7 cellular contexts compared by ENCODE assay signal in genomic region chr1:182316454-182316853, GRCh38.
DNase-seq lines count a peak whose midpoint lies in the region; ATAC-seq, FAIRE-seq and TF ChIP-seq lines count a peak whose summit lies in the region.
"Not testable (repeated sequence)": the region's sequence is repeated elsewhere in the genome, so short reads cannot be mapped to it uniquely, and the experiment has no call there.

No MANE protein-coding gene starts in this region.

- not testable (repeated sequence) for FAIRE-seq in K562 (lab: Jason Lieb, UNC); HepG2 (lab: Jason Lieb, UNC)

- DNase-seq in K562 (ENCODE audit: extremely low read depth in 1 of 4, low spot score in 3 of 4); HepG2 (ENCODE audit: low spot score); stomach: not testable (repeated sequence)
- DNase-seq in breast epithelium (ENCODE audit: low spot score in 2 of 2) = peak in 1 of 2 donors; percentile 41

- intact Hi-C loops in K562 (cut with micrococcal nuclease); breast epithelium (cut with DNase I; ENCODE audit: low total_unique reads); HepG2 (cut with micrococcal nuclease; ENCODE audit: unreplicated experiment); stomach (cut with DNase I; ENCODE audit: low total_unique reads): not testable (repeated sequence)

- H3K9ac ChIP-seq in K562 (ENCODE audit: insufficient read depth in 1 of 2, low read depth in 2 of 2, low read length in 2 of 2); HepG2 (ENCODE audit: insufficient read depth, low read depth, low read length): not testable (repeated sequence)

- not testable (repeated sequence) for H3K9me1 ChIP-seq in K562 (ENCODE audit: control insufficient read depth, insufficient read depth, low read length)

- H3K9me3 ChIP-seq in HEK293 (ENCODE audit: control insufficient read depth, insufficient read depth, low read depth, low read length); K562 (replicated peaks; ENCODE audit: control insufficient read depth, insufficient read depth, low read depth, low read length); breast epithelium; HepG2 (ENCODE audit: low read length); neutrophil; stomach: not testable (repeated sequence)

- not testable (repeated sequence) for ATAC-seq in K562, HepG2

- H3K36me3 ChIP-seq in HEK293 (ENCODE audit: control insufficient read depth in 2 of 2, insufficient read depth in 1 of 2, low read length in 2 of 2); K562 (ENCODE audit: control insufficient read depth, insufficient read depth, low read length); breast epithelium; HepG2 (replicated peaks in 1 of 2; ENCODE audit: control insufficient read depth in 1 of 2, insufficient read depth in 2 of 2, low read length in 2 of 2); neutrophil; stomach: not testable (repeated sequence)

- POLR2A ChIA-PET in HEK293 (lab: Yijun Ruan, JAX); K562 (lab: Yijun Ruan, JAX); HepG2 (lab: Yijun Ruan, JAX): not testable (repeated sequence)

- H3K27me3 ChIP-seq in K562 (ENCODE audit: control insufficient read depth in 2 of 2, insufficient read depth in 2 of 2, low read length in 2 of 2); breast epithelium; HepG2 (ENCODE audit: control insufficient read depth in 1 of 2, insufficient read depth in 2 of 2, low read length in 2 of 2); neutrophil; stomach: not testable (repeated sequence)

- H3K79me2 ChIP-seq in K562 (ENCODE audit: control insufficient read depth, insufficient read depth, low read length); HepG2 (ENCODE audit: insufficient read depth, low read length): not testable (repeated sequence)

- TF ChIP-seq EP300 in K562 (IDR thresholded peaks at IDR 0.05; ENCODE audit: low read length); HepG2 (IDR thresholded peaks at IDR 0.05; ENCODE audit: low read depth in 2 of 2, low read length in 2 of 2); HepG2 (CRISPR knock-in tag; IDR thresholded peaks at IDR 0.05; ENCODE audit: borderline replicate concordance); stomach (IDR thresholded peaks at IDR 0.05): not testable (repeated sequence)

- not testable (repeated sequence) for H2AFZ ChIP-seq in K562 (ENCODE audit: low read depth, low read length); HepG2 (ENCODE audit: low read length)

- not testable (repeated sequence) for TF ChIP-seq POLR2A in K562 (conservative IDR thresholded peaks at IDR 0.05); breast epithelium (IDR thresholded peaks at IDR 0.05); HepG2 (IDR thresholded peaks at IDR 0.05; ENCODE audit: insufficient read depth in 1 of 2, low read depth in 2 of 2, low read length in 2 of 2); stomach (IDR thresholded peaks at IDR 0.05)

- not testable (repeated sequence) for TF ChIP-seq CTCF in 22Rv1 (IDR thresholded peaks at IDR 0.05); HEK293 (tag by site-specific recombination; IDR thresholded peaks at IDR 0.05); K562 (IDR thresholded peaks at IDR 0.05 in 2 of 3, conservative IDR thresholded peaks at IDR 0.05 in 1 of 3; ENCODE audit: insufficient read depth in 2 of 3, low read depth in 1 of 3, low read length in 3 of 3); breast epithelium (IDR thresholded peaks at IDR 0.05); HepG2 (CRISPR knock-in tag; IDR thresholded peaks at IDR 0.05); neutrophil (IDR thresholded peaks at IDR 0.05); stomach (IDR thresholded peaks at IDR 0.05)

- H3K27ac ChIP-seq in 22Rv1 = peak overlapping the region; percentile 78
- H3K27ac ChIP-seq in HEK293 (ENCODE audit: extremely low read depth, low read depth, low read length); K562 (ENCODE audit: extremely low read depth, low read depth, low read length); HepG2 (ENCODE audit: extremely low read length, insufficient read depth, low read length): not testable (repeated sequence)
- peak overlapping the region; percentile 73 to 77 for H3K27ac ChIP-seq in breast epithelium
- peak overlapping the region; percentile 74 for H3K27ac ChIP-seq in neutrophil
- peak overlapping the region in 4 of 5 donors; percentile 11 to 89 (median 56) for H3K27ac ChIP-seq in stomach

- TF ChIP-seq RAD21 in K562 (CRISPR knock-in tag; conservative IDR thresholded peaks at IDR 0.05 in 1 of 2, IDR thresholded peaks at IDR 0.05 in 1 of 2); HepG2 (CRISPR knock-in tag; IDR thresholded peaks at IDR 0.05): not testable (repeated sequence)

- in situ Hi-C loops in K562 (cut with MboI); HepG2 (cut with HindIII; ENCODE audit: extremely low pct_ligation_motif_present, low pct_unique_long_range_greater_than_20kb): not testable (repeated sequence)

- H3K4me1 ChIP-seq in HEK293 (ENCODE audit: control insufficient read depth, insufficient read depth, low read length); breast epithelium: not testable (repeated sequence)
- H3K4me1 ChIP-seq in K562 (replicated peaks in 1 of 2; ENCODE audit: control insufficient read depth in 2 of 2, insufficient read depth in 2 of 2, low read length in 2 of 2) = peaks cover 13 to 21% of the 10 kb centered on the region in 2 experiments
- peaks cover 27% of the 10 kb centered on the region for H3K4me1 ChIP-seq in HepG2 (ENCODE audit: insufficient read depth, low read length)
- H3K4me1 ChIP-seq in neutrophil (ENCODE audit: control insufficient read depth in 1 of 2, insufficient read depth in 1 of 2, low read depth in 1 of 2, low read length in 1 of 2) = peaks cover 52 to 59% of the 10 kb centered on the region in 2 experiments
- peaks cover 11 to 56% (median 27%) of the 10 kb centered on the region in 4 donors for H3K4me1 ChIP-seq in stomach

- 74% methylated on average over 3 of the region's 3 CpGs for WGBS in K562 (ENCODE audit: insufficient coverage, low coverage, missing lambda C conversion rate)
- whole genome bisulfite sequencing in HepG2 (ENCODE audit: low lambda C conversion rate) = 53% methylated on average over 3 of the region's 3 CpGs
- WGBS in stomach, 5 donors = 73 to 92% (median 88%) methylated on average over 3 of the region's 3 CpGs

- H4K20me1 ChIP-seq in K562 (replicated peaks; ENCODE audit: control insufficient read depth, insufficient read depth, low read length); HepG2 (ENCODE audit: insufficient read depth, low read length): not testable (repeated sequence)

- not testable (repeated sequence) for H3K4me3 ChIP-seq in HEK293 (ENCODE audit: low read depth, low read length); K562; breast epithelium; HepG2 (replicated peaks in 1 of 3; ENCODE audit: insufficient read depth in 1 of 3, low read depth in 2 of 3, low read length in 3 of 3); neutrophil (ENCODE audit: low read depth in 1 of 2, low read length in 1 of 2); stomach

- not testable (repeated sequence) for H3K4me2 ChIP-seq in K562 (ENCODE audit: insufficient read depth, low read length); HepG2 (ENCODE audit: low read depth, low read length)

- CTCF ChIA-PET in HEK293 (lab: Yijun Ruan, JAX); K562 (lab: Yijun Ruan, JAX; ENCODE audit: low intra/inter-chr PET ratio); HepG2 (lab: Yijun Ruan, JAX; ENCODE audit: low intra/inter-chr PET ratio, low total read pairs): not testable (repeated sequence)

- BruUV-seq in K562 (replicated peaks; lab: Mats Ljungman, UMichigan); HepG2 (replicated peaks; lab: Mats Ljungman, UMichigan): not testable (repeated sequence)

TF ChIP-seq in K562, 482 proteins besides CTCF, POLR2A, EP300 and RAD21 (continues in another document):
- 0 out of 2 replicates have a peak, but pooled peaks have one; percentile 18 for TF ChIP-seq USF2 (CRISPR knock-in tag; IDR thresholded peaks at IDR 0.05)

TF ChIP-seq in HepG2, 621 proteins besides CTCF, POLR2A, EP300 and RAD21:
- TF ChIP-seq ZNF512 (CRISPR knock-in tag; IDR thresholded peaks at IDR 0.05) = 0 out of 2 replicates have a peak, but pooled peaks have one; percentile 36
